ENCODE assay signal across 1 cellular context in genomic region chr3:141960731-141961130, GRCh38.
TF ChIP-seq lines count a peak whose summit lies in the region.

No MANE protein-coding gene starts in this region.

TF ChIP-seq in IMR-90, 13 proteins besides CTCF, POLR2A, EP300 and RAD21:
- no peak for TF ChIP-seq ELK1 (IDR thresholded peaks at IDR 0.05; ENCODE audit: borderline replicate concordance, low read depth, low read length)
- TF ChIP-seq CEBPB (IDR thresholded peaks at IDR 0.05; ENCODE audit: low read depth, low read length) = no peak
- TF ChIP-seq MAZ (IDR thresholded peaks at IDR 0.05; ENCODE audit: borderline replicate concordance, low read depth, low read length) = no peak
- TF ChIP-seq CHD1 (IDR thresholded peaks at IDR 0.05; ENCODE audit: low read depth, low read length) = no peak
- no peak for TF ChIP-seq MAFK (IDR thresholded peaks at IDR 0.05; ENCODE audit: low read depth, low read length)
- no peak for TF ChIP-seq BHLHE40 (IDR thresholded peaks at IDR 0.05; ENCODE audit: low read depth, low read length)
- no peak for TF ChIP-seq RFX5 (IDR thresholded peaks at IDR 0.05; ENCODE audit: low read depth, low read length)
- TF ChIP-seq NFE2L2 (IDR thresholded peaks at IDR 0.05; ENCODE audit: low read depth, low read length) = no peak
- TF ChIP-seq SMC3 (IDR thresholded peaks at IDR 0.05; ENCODE audit: low read depth, low read length) = no peak
- no peak for TF ChIP-seq FOS (IDR thresholded peaks at IDR 0.05; ENCODE audit: low read depth, low read length)
- TF ChIP-seq USF2 (IDR thresholded peaks at IDR 0.05; ENCODE audit: low read depth, low read length) = no peak
- TF ChIP-seq MXI1 (IDR thresholded peaks at IDR 0.05; ENCODE audit: borderline replicate concordance, low read depth, low read length) = no peak
- no peak for TF ChIP-seq RCOR1 (IDR thresholded peaks at IDR 0.05; ENCODE audit: insufficient replicate concordance, low read length)
TF ChIP-seq in IMR-90: peak in this region for 0.
